ENCODE assay signal across 11 cellular contexts in genomic region chr10:62475531-62475930, GRCh38.
DNase-seq lines count a peak whose midpoint lies in the region; ATAC-seq and TF ChIP-seq lines count a peak whose summit lies in the region.
"Had no signal": no experiment of that assay in that cellular context is flagged by ENCODE, and none has a peak within 500 bp of the region (broad histone marks: within the 10 kb centered on the region; RNA-seq: fewer than 3 reads in every experiment).

No MANE protein-coding gene starts in this region.

- ATAC-seq in GM21423 (IDR thresholded peaks at IDR 0.05; ENCODE audit: unreplicated experiment): no peak
- ATAC-seq in HG03159 (IDR thresholded peaks at IDR 0.05; ENCODE audit: unreplicated experiment): no peak
- ATAC-seq in GM18858 (IDR thresholded peaks at IDR 0.05; ENCODE audit: unreplicated experiment): no peak
- ATAC-seq: CD8-positive, alpha-beta T cell had no signal

- DNase-seq in AG20443 (ENCODE audit: low spot score) (peak; percentile 15), EL (peak; percentile 64), RPMI7951 (ENCODE audit: low read depth) (peak; percentile 86), foreskin fibroblast (peak; percentile 36 to 58)
- DNase-seq: CD8-positive, alpha-beta T cell; COR-L47; DND-41 had no signal

- H3K4me3 ChIP-seq in foreskin fibroblast (ENCODE audit: low read depth in 1 of 2, low read length in 2 of 2): no peak overlapping the region
- H3K4me3 ChIP-seq: HAP-1 had no signal

- TF ChIP-seq CTCF in foreskin fibroblast (IDR thresholded peaks at IDR 0.05; ENCODE audit: low read depth, low read length): no peak

Comparison
In these comparisons a context has a peak if more than half of its experiments do, and no peak if none do; other contexts are left out.
1. DNase-seq: peak in every context shown above with its lines; median percentile 86 in RPMI7951; 64 in EL; 47 in foreskin fibroblast; 15 in AG20443.